In the genomic region with DNA sequence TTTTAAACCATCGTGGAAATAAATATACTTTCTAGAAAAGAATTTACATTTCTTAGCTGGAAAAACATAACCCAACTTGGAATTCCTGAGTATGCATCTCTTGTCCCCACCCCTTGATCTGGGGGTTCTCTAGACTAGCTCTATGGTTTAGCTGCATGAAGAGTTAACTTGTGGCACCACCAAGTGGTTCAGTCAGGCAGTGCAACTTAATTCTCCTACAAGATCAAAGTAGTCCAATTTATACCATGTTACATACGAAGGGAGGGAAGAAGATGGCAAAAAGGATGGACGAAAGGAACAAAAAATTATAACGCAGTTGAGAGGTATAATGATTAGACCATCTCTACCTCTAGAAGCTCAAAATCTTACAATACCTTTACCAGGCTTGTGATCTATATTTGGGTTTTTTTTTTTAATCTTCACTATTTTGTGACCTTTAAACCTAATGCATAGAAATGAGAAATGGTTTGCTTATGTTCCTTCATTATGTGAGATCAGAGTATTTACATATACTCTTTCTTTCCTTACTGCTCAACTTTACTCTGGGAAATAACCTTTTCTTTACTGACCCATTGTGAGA, we compare ENCODE assay signal across 8 cellular contexts. TPM values are rescaled to one million over a fixed set of nuclear protein-coding genes. Genes with fewer than 3 reads are reported as not detected.
DNase-seq lines count a peak whose midpoint lies in the region; ATAC-seq, FAIRE-seq and TF ChIP-seq lines count a peak whose summit lies in the region.

No MANE protein-coding gene starts in this region.

- WGBS in adrenal gland, 4 donors: 16 to 28% (median 23%) methylated on average over 4 of the region's 4 CpGs
- WGBS in small intestine, 3 donors: 34 to 57% (median 43%) methylated on average over 4 of the region's 4 CpGs

- peaks cover 0 to 17% of the 10 kb centered on the region in 2 donors for H3K36me3 ChIP-seq in adrenal gland (replicated peaks in 1 of 2)
- peaks cover 0 to 1% of the 10 kb centered on the region in 2 donors for H3K36me3 ChIP-seq in small intestine (ENCODE audit: control insufficient read depth in 2 of 2, insufficient read depth in 2 of 2, low read length in 2 of 2)

- no peaks in the 10 kb centered on the region for H3K4me1 ChIP-seq in adrenal gland (replicated peaks in 1 of 2)
- H3K4me1 ChIP-seq in small intestine (ENCODE audit: control insufficient read depth in 2 of 2, insufficient read depth in 1 of 2, low read depth in 1 of 2, low read length in 1 of 2): no peaks in the 10 kb centered on the region

- H3K27me3 ChIP-seq in adrenal gland (no peaks in the 10 kb centered on the region), small intestine (ENCODE audit: control insufficient read depth in 2 of 2, insufficient read depth in 2 of 2, low read length in 2 of 2) (no peaks in the 10 kb centered on the region)

- intact Hi-C loops in adrenal gland (cut with DNase I): loop anchor here in 1 of 2 donors (10.0 kb wide), 1 partner anchor 277 kb away; no protein-coding TSS in a partner anchor

- H3K4me3 ChIP-seq in adrenal gland (no peak overlapping the region), small intestine (ENCODE audit: low read depth in 1 of 2, low read length in 2 of 2) (no peak overlapping the region)

- TF ChIP-seq POLR2A in adrenal gland (IDR thresholded peaks at IDR 0.05): no peak

- H3K9me3 ChIP-seq in adrenal gland (replicated peaks in 1 of 3) (no peaks in the 10 kb centered on the region), small intestine (ENCODE audit: control insufficient read depth, low read depth) (no peaks in the 10 kb centered on the region)

- H3K27ac ChIP-seq in adrenal gland (no peak overlapping the region), small intestine (ENCODE audit: low read depth in 1 of 2, low read length in 1 of 2) (no peak overlapping the region)

- DNase-seq in ELR (ENCODE audit: low read depth) (peak; percentile 80), LoVo (ENCODE audit: low spot score) (peak; percentile 23), SW480 (ENCODE audit: low spot score) (peak; percentile 74), adrenal gland (peak; percentile 39 to 90 (median 62)), hippocampal formation (lab: John Stamatoyannopoulos, UW) (peak; percentile 13 to 37), small intestine (peak; percentile 56)

- ATAC-seq in GM21717 (IDR thresholded peaks at IDR 0.05; ENCODE audit: unreplicated experiment): peak; percentile 78
- ATAC-seq in GM21360 (IDR thresholded peaks at IDR 0.05; ENCODE audit: unreplicated experiment): no peak

- no peak for FAIRE-seq in small intestine (lab: Jason Lieb, UNC)

- TF ChIP-seq CTCF in adrenal gland (IDR thresholded peaks at IDR 0.05): peak; percentile 54 to 84 (median 78)

RNA-seq across cellular contexts. Expression of a gene that starts 28.5 kb away (rescaled TPM):
- total RNA-seq in adrenal gland: 10 to 100 TPM; 19.7 to 40.9 (median 28.4) TPM
- polyA plus RNA-seq in adrenal gland: 10 to 100 TPM; 32.9 to 44.4 (median 38.4) TPM
- 10 to 100 TPM; 30.0 to 40.3 (median 39.2) TPM for polyA plus RNA-seq in small intestine

Comparison
In these comparisons a context has a peak if more than half of its experiments do, and no peak if none do; other contexts are left out.
1. DNase-seq: peak in every context shown above with its lines; median percentile 80 in ELR; 74 in SW480; 62 in adrenal gland; 56 in small intestine; 25 in hippocampal formation; 23 in LoVo.